Comparison of ENCODE assay signal across 15 cellular contexts in genomic region chr6:7216941-7217621, GRCh38.
DNase-seq lines count a peak whose midpoint lies in the region; ATAC-seq, FAIRE-seq and TF ChIP-seq lines count a peak whose summit lies in the region.
"Had no signal": no experiment of that assay in that cellular context is flagged by ENCODE, and none has a peak within 500 bp of the region (broad histone marks: within the 10 kb centered on the region; RNA-seq: fewer than 3 reads in every experiment).

No MANE protein-coding gene starts in this region.

- FAIRE-seq in H54 (lab: Jason Lieb, UNC) = no peak
- FAIRE-seq: A204.1 had no signal

- no peak overlapping the region for H3K4me3 Mint-ChIP-seq in activated naive CD8-positive, alpha-beta T cell treated with anti-CD3 and anti-CD28 coated beads, Interleukin-2, amount 10 ng/mL, durations not matched to agents 7 days and 5 days
- no peak overlapping the region for H3K4me3 Mint-ChIP-seq in activated naive CD8-positive, alpha-beta T cell treated with anti-CD3 and anti-CD28 coated beads for 36 hours
- H3K4me3 Mint-ChIP-seq in CD4-positive, alpha-beta memory T cell = no peak overlapping the region

- ATAC-seq in activated naive CD8-positive, alpha-beta T cell treated with anti-CD3 and anti-CD28 coated beads, Interleukin-2, amount 10 ng/mL, durations not matched to agents 7 days and 5 days (ENCODE audit: low read depth) = no peak

- 77% methylated on average over 17 of the region's 17 CpGs for WGBS in urinary bladder

- intact Hi-C loops in CD4-positive, alpha-beta memory T cell (cut with micrococcal nuclease) = no loop called here

- H3K27me3 ChIP-seq in cardiac muscle cell = no peaks in the 10 kb centered on the region
- H3K27me3 ChIP-seq in CD4-positive, alpha-beta memory T cell (ENCODE audit: insufficient read depth, low read length) = no peaks in the 10 kb centered on the region
- H3K27me3 ChIP-seq: brain microvascular endothelial cell had no signal

- peaks cover 5% of the 10 kb centered on the region for H3K36me3 ChIP-seq in cardiac muscle cell
- no peaks in the 10 kb centered on the region for H3K36me3 ChIP-seq in urinary bladder (ENCODE audit: insufficient read depth)
- H3K36me3 ChIP-seq in CD4-positive, alpha-beta memory T cell (ENCODE audit: insufficient read depth, low read length) = peaks cover 53% of the 10 kb centered on the region

- TF ChIP-seq CTCF in cardiac muscle cell (IDR thresholded peaks at IDR 0.05; ENCODE audit: low read depth, low read length) = no peak

- H3K4me1 ChIP-seq in cardiac muscle cell (ENCODE audit: low read depth) (peaks cover 39% of the 10 kb centered on the region), urinary bladder (ENCODE audit: insufficient read depth) (no peaks in the 10 kb centered on the region)
- no peaks in the 10 kb centered on the region for H3K4me1 ChIP-seq in CD4-positive, alpha-beta memory T cell (ENCODE audit: insufficient read depth, low read length)

- CTCF ChIA-PET in CD4-positive, alpha-beta memory T cell (lab: Charles Lee; ENCODE audit: partially characterized antibody) = interaction anchor here (1.2 kb wide), 1 partner anchor 9 kb away, joined by 3 read pairs; no protein-coding TSS in a partner anchor

- no peak for DNase-seq in activated naive CD8-positive, alpha-beta T cell treated with anti-CD3 and anti-CD28 coated beads, Interleukin-2, amount 10 ng/mL, durations not matched to agents 7 days and 5 days
- DNase-seq in activated naive CD8-positive, alpha-beta T cell treated with anti-CD3 and anti-CD28 coated beads for 36 hours = no peak
- peak in 1 of 2 donors; percentile 66 for DNase-seq in cardiac muscle cell (ENCODE audit: low read depth in 1 of 2, low spot score in 1 of 2)
- DNase-seq in myocyte (ENCODE audit: low read depth) = peak; percentile 99
- DNase-seq in CD4-positive, alpha-beta memory T cell = no peak
- no peak for DNase-seq in H54 (ENCODE audit: insufficient read length, low spot score)
- DNase-seq in activated gamma-delta T cell (lab: John Stamatoyannopoulos, UW) = no peak
- DNase-seq: activated CD8-positive, alpha-beta memory T cell treated with anti-CD3 and anti-CD28 coated beads, Interleukin-2, amount 50 U/mL, for 48 hours; brain microvascular endothelial cell; DMS79 treated with DMSO at 0.1 percent for 48 hours; foreskin fibroblast; NCI-H1436 treated with DMSO at 0.1 percent for 48 hours; T1000 had no signal

- no peaks in the 10 kb centered on the region for H3K9me3 ChIP-seq in cardiac muscle cell (ENCODE audit: low read depth)
- no peaks in the 10 kb centered on the region for H3K9me3 ChIP-seq in CD4-positive, alpha-beta memory T cell (ENCODE audit: control insufficient read depth in 1 of 2, low read length in 2 of 2)

- no peaks in the 10 kb centered on the region for H3K27me3 Mint-ChIP-seq in activated naive CD8-positive, alpha-beta T cell treated with anti-CD3 and anti-CD28 coated beads, Interleukin-2, amount 10 ng/mL, durations not matched to agents 7 days and 5 days
- no peaks in the 10 kb centered on the region for H3K27me3 Mint-ChIP-seq in activated naive CD8-positive, alpha-beta T cell treated with anti-CD3 and anti-CD28 coated beads for 36 hours
- H3K27me3 Mint-ChIP-seq in CD4-positive, alpha-beta memory T cell = no peaks in the 10 kb centered on the region

- H3K27ac ChIP-seq in cardiac muscle cell (peak overlapping the region; percentile 88), urinary bladder (ENCODE audit: low read depth) (peak overlapping the region; percentile 16)
- H3K27ac ChIP-seq in CD4-positive, alpha-beta memory T cell (ENCODE audit: low read depth, low read length) = no peak overlapping the region
- H3K27ac ChIP-seq: brain microvascular endothelial cell had no signal

- peaks cover 21% of the 10 kb centered on the region for H3K4me1 Mint-ChIP-seq in activated naive CD8-positive, alpha-beta T cell treated with anti-CD3 and anti-CD28 coated beads, Interleukin-2, amount 10 ng/mL, durations not matched to agents 7 days and 5 days
- H3K4me1 Mint-ChIP-seq in activated naive CD8-positive, alpha-beta T cell treated with anti-CD3 and anti-CD28 coated beads for 36 hours = peaks cover 23% of the 10 kb centered on the region
- peaks cover 0 to 4% (median 0%) of the 10 kb centered on the region in 4 donors for H3K4me1 Mint-ChIP-seq in CD4-positive, alpha-beta memory T cell

- peak overlapping the region; percentile 54 for H3K27ac Mint-ChIP-seq in activated naive CD8-positive, alpha-beta T cell treated with anti-CD3 and anti-CD28 coated beads, Interleukin-2, amount 10 ng/mL, durations not matched to agents 7 days and 5 days
- no peak overlapping the region for H3K27ac Mint-ChIP-seq in activated naive CD8-positive, alpha-beta T cell treated with anti-CD3 and anti-CD28 coated beads for 36 hours
- peak overlapping the region in 3 of 7 donors; percentile 36 to 55 (median 48) for H3K27ac Mint-ChIP-seq in CD4-positive, alpha-beta memory T cell

- POLR2A ChIA-PET in activated naive CD8-positive, alpha-beta T cell treated with anti-CD3 and anti-CD28 coated beads, Interleukin-2, amount 10 ng/mL, durations not matched to agents 7 days and 5 days (lab: Charles Lee) = no interaction called here
- POLR2A ChIA-PET in CD4-positive, alpha-beta memory T cell (lab: Charles Lee; ENCODE audit: partially characterized antibody) = no interaction called here

- TF ChIP-seq POLR2A in H54 (IDR thresholded peaks at IDR 0.05; ENCODE audit: low read depth, low read length) = no peak

- peaks cover 28% of the 10 kb centered on the region for H3K36me3 Mint-ChIP-seq in activated naive CD8-positive, alpha-beta T cell treated with anti-CD3 and anti-CD28 coated beads, Interleukin-2, amount 10 ng/mL, durations not matched to agents 7 days and 5 days
- peaks cover 17% of the 10 kb centered on the region for H3K36me3 Mint-ChIP-seq in activated naive CD8-positive, alpha-beta T cell treated with anti-CD3 and anti-CD28 coated beads for 36 hours
- H3K36me3 Mint-ChIP-seq in CD4-positive, alpha-beta memory T cell = peaks cover 37 to 75% of the 10 kb centered on the region in 2 donors

- H3K4me3 ChIP-seq in cardiac muscle cell (no peak overlapping the region), urinary bladder (ENCODE audit: low read depth, low read length) (no peak overlapping the region)
- H3K4me3 ChIP-seq in CD4-positive, alpha-beta memory T cell (ENCODE audit: low read length in 2 of 2) = no peak overlapping the region

- no peaks in the 10 kb centered on the region for H3K9me3 Mint-ChIP-seq in activated naive CD8-positive, alpha-beta T cell treated with anti-CD3 and anti-CD28 coated beads, Interleukin-2, amount 10 ng/mL, durations not matched to agents 7 days and 5 days
- H3K9me3 Mint-ChIP-seq in activated naive CD8-positive, alpha-beta T cell treated with anti-CD3 and anti-CD28 coated beads for 36 hours = no peaks in the 10 kb centered on the region
- no peaks in the 10 kb centered on the region for H3K9me3 Mint-ChIP-seq in CD4-positive, alpha-beta memory T cell
